ENCODE assay signal across 8 cellular contexts in genomic region chr7:111433426-111433825, GRCh38.
"Had no signal": no experiment of that assay in that cellular context is flagged by ENCODE, and none has a peak within 500 bp of the region (broad histone marks: within the 10 kb centered on the region; RNA-seq: fewer than 3 reads in every experiment).

No MANE protein-coding gene starts in this region.

- H3K4me3 ChIP-seq: GM12878 had no signal

- ATAC-seq: GM12878 had no signal

- FAIRE-seq: G401.6, GM12878, GM12891, GM12892, GM18507, GM19239 had no signal

- DNase-seq: GDM1, GF-D8 had no signal
